In genomic region chr14:73236157-73236556, GRCh38 we compare ENCODE assay signal across 20 cellular contexts. TPM values are rescaled to one million over a fixed set of nuclear protein-coding genes. Genes with fewer than 3 reads are reported as not detected.
DNase-seq lines count a peak whose midpoint lies in the region; ATAC-seq, FAIRE-seq and TF ChIP-seq lines count a peak whose summit lies in the region.
"Had no signal": no experiment of that assay in that cellular context is flagged by ENCODE, and none has a peak within 500 bp of the region (broad histone marks: within the 10 kb centered on the region; RNA-seq: fewer than 3 reads in every experiment).

No MANE protein-coding gene starts in this region.

- peak overlapping the region; percentile 93 for H3K27ac Mint-ChIP-seq in GM23338
- peak overlapping the region; percentile 91 to 97 (median 91) for H3K27ac Mint-ChIP-seq in nephron
- H3K27ac Mint-ChIP-seq: activated CD8-positive, alpha-beta T cell treated with anti-CD3 and anti-CD28 coated beads, Interleukin-2, amount 10 ng/mL, durations not matched to agents 7 days and 5 days had no signal

- no peaks in the 10 kb centered on the region for H3K79me2 ChIP-seq in GM23338 (replicated peaks; ENCODE audit: insufficient read depth)

- H4K20me1 ChIP-seq in GM23338 (replicated peaks; ENCODE audit: insufficient read depth) = 0 out of 2 replicates have a peak, but pooled peaks cover 3% of the 10 kb centered on the region

- POLR2A ChIA-PET in A549 (lab: Yijun Ruan, JAX) = no interaction called here

- peaks cover 2% of the 10 kb centered on the region; the same call in 1 of the 3 replicates for H3K36me3 Mint-ChIP-seq in GM23338 (ENCODE audit: low read depth)
- peaks cover 3% of the 10 kb centered on the region for H3K36me3 Mint-ChIP-seq in nephron (ENCODE audit: low read depth)

- H3K9me3 ChIP-seq in A549 = no peaks in the 10 kb centered on the region
- H3K9me3 ChIP-seq in adrenal gland (replicated peaks in 1 of 3) = no peaks in the 10 kb centered on the region
- H3K9me3 ChIP-seq: right lobe of liver had no signal

- peaks cover 30% of the 10 kb centered on the region for H3F3A ChIP-seq in GM23338 (replicated peaks; ENCODE audit: low read depth)

- H3K27ac ChIP-seq in A549 = peak overlapping the region in 1 of 2 experiments; percentile 62; a peak in 4 of 6 replicates
- peak overlapping the region; percentile 90 for H3K27ac ChIP-seq in GM23338 (ENCODE audit: low read depth)
- peak overlapping the region in 1 of 5 donors; percentile 13 for H3K27ac ChIP-seq in adrenal gland
- H3K27ac ChIP-seq: GM23248, right lobe of liver had no signal

- no peaks in the 10 kb centered on the region for H3K9me2 ChIP-seq in GM23338 (ENCODE audit: insufficient read depth)

- CTCF ChIA-PET in A549 (lab: Yijun Ruan, JAX) = interaction anchor here (0.6 to 1.1 kb wide), 4 partner anchors 30 to 63 kb away, joined by 3 read pairs; no protein-coding TSS in a partner anchor

- H3K4me3 ChIP-seq in A549 (no peak overlapping the region), GM23338 (peak overlapping the region; percentile 69), adrenal gland (no peak overlapping the region)
- H3K4me3 ChIP-seq: GM23248, lung, right lobe of liver had no signal

- H3K4me1 Mint-ChIP-seq in GM23338 = peaks cover 73% of the 10 kb centered on the region
- H3K4me1 Mint-ChIP-seq in nephron = peaks cover 69% of the 10 kb centered on the region

- H2AFZ ChIP-seq in GM23338 = peak overlapping the region; percentile 79
- H2AFZ ChIP-seq: GM23248 had no signal

- H3K27me3 Mint-ChIP-seq in GM23338 (ENCODE audit: insufficient read depth, low read depth, poor library complexity) = peaks cover 45% of the 10 kb centered on the region
- peaks cover 62% of the 10 kb centered on the region for H3K27me3 Mint-ChIP-seq in nephron (ENCODE audit: low read depth)

- TF ChIP-seq CTCF in A549 (IDR thresholded peaks at IDR 0.05) (no peak), GM23338 (conservative IDR thresholded peaks at IDR 0.05; ENCODE audit: low read depth in 2 of 2) (no peak), nephron (IDR thresholded peaks at IDR 0.05; ENCODE audit: unreplicated experiment in 3 of 3) (no peak), adrenal gland (IDR thresholded peaks at IDR 0.05) (no peak)

- ATAC-seq in A549 (no peak), GM23338 (peak; percentile 14), left cardiac atrium (no peak)
- ATAC-seq: activated CD8-positive, alpha-beta T cell treated with anti-CD3 and anti-CD28 coated beads, Interleukin-2, amount 10 ng/mL, durations not matched to agents 7 days and 5 days; right lobe of liver; SK-N-SH treated with all-trans-retinoic acid at 6 μM for 48 hours had no signal

- WGBS in A549 (ENCODE audit: missing lambda C conversion rate) = 88% methylated on average over 11 of the region's 11 CpGs
- WGBS in adrenal gland, 4 donors = 57 to 87% (median 74%) methylated on average over 10 to 11 of the region's 11 CpGs

- intact Hi-C loops in left cardiac atrium (cut with DNase I) (no loop called here), adrenal gland (cut with DNase I) (no loop called here)

- no peaks in the 10 kb centered on the region; the same call in 2 of the 3 replicates for H3K9me3 Mint-ChIP-seq in GM23338
- no peaks in the 10 kb centered on the region for H3K9me3 Mint-ChIP-seq in nephron

- TF ChIP-seq POLR2A in A549 (IDR thresholded peaks at IDR 0.05; ENCODE audit: low read length) (no peak), erythroblast (IDR thresholded peaks at IDR 0.05; ENCODE audit: low read length) (no peak), adrenal gland (IDR thresholded peaks at IDR 0.05) (no peak)

- H3K36me3 ChIP-seq in GM23338 (ENCODE audit: insufficient read depth) = no peaks in the 10 kb centered on the region
- H3K36me3 ChIP-seq in adrenal gland (replicated peaks in 1 of 2) = no peaks in the 10 kb centered on the region
- H3K36me3 ChIP-seq: right lobe of liver had no signal

- TF ChIP-seq RAD21 in A549 (conservative IDR thresholded peaks at IDR 0.05 in 1 of 2, IDR thresholded peaks at IDR 0.05 in 1 of 2) = no peak

- H3K4me3 Mint-ChIP-seq in GM23338 (peak overlapping the region; percentile 80), nephron (peak overlapping the region; percentile 77 to 93 (median 90))
- H3K4me3 Mint-ChIP-seq: activated CD8-positive, alpha-beta T cell treated with anti-CD3 and anti-CD28 coated beads, Interleukin-2, amount 10 ng/mL, durations not matched to agents 7 days and 5 days had no signal

- FAIRE-seq in A549 (lab: Jason Lieb, UNC) = no peak

- H3K4me1 ChIP-seq in A549 (peaks cover 45% of the 10 kb centered on the region), GM23338 (ENCODE audit: insufficient read depth) (peaks cover 60% of the 10 kb centered on the region), adrenal gland (replicated peaks in 1 of 2) (peaks cover 21 to 39% of the 10 kb centered on the region in 2 donors)

- peaks cover 54% of the 10 kb centered on the region for H3K27me3 ChIP-seq in GM23338 (ENCODE audit: insufficient read depth)
- H3K27me3 ChIP-seq in adrenal gland = peaks cover 7% of the 10 kb centered on the region

- H3K4me2 ChIP-seq in A549 = peak overlapping the region; percentile 46; the same call in 2 of the 3 replicates
- peak overlapping the region; percentile 96 for H3K4me2 ChIP-seq in GM23338

- no peak for DNase-seq in A549 (ENCODE audit: low read depth in 1 of 2, low spot score in 1 of 2)
- peak; percentile 54 for DNase-seq in GM23338 (ENCODE audit: low spot score)
- DNase-seq in ecto neural progenitor cell (ENCODE audit: low spot score) = peak; percentile 55
- DNase-seq in erythroblast (lab: John Stamatoyannopoulos, UW) = no peak
- DNase-seq in left cardiac atrium = no peak
- DNase-seq in activated CD4-positive, alpha-beta T cell treated with anti-CD3 and anti-CD28 coated beads for 48 hours = no peak
- DNase-seq in adrenal gland = no peak
- DNase-seq: activated CD8-positive, alpha-beta T cell treated with anti-CD3 and anti-CD28 coated beads, Interleukin-2, amount 10 ng/mL, durations not matched to agents 7 days and 5 days; central memory CD4-positive, alpha-beta T cell; COR-L47; foreskin fibroblast; GM23248; NCI-H146; nucleus accumbens; stimulated activated CD4-positive, alpha-beta T cell treated with anti-CD3 and anti-CD28 coated beads, Interleukin-2, amount 100 ng/mL, for 24 hours had no signal

- no peak for TF ChIP-seq EP300 in A549 (IDR thresholded peaks at IDR 0.05)

TF ChIP-seq in A549, 52 proteins besides CTCF, POLR2A, EP300 and RAD21 (continues in another document):
- TF ChIP-seq BHLHE40 (IDR thresholded peaks at IDR 0.05; ENCODE audit: low read depth, low read length) (no peak), FOSL2 (IDR thresholded peaks at IDR 0.05) (no peak), FOSL2 (CRISPR knock-in tag; IDR thresholded peaks at IDR 0.05) (no peak), TP53 (CRISPR knock-in tag; IDR thresholded peaks at IDR 0.05) (no peak), CEBPB (IDR thresholded peaks at IDR 0.05) (no peak), CHD2 (IDR thresholded peaks at IDR 0.05; ENCODE audit: low read length, partially characterized antibody) (no peak), ZNF302 (CRISPR knock-in tag; IDR thresholded peaks at IDR 0.05) (no peak), E2F6 (IDR thresholded peaks at IDR 0.05; ENCODE audit: borderline replicate concordance, low read depth) (no peak)

TF ChIP-seq in GM23338, 12 proteins besides CTCF, POLR2A, EP300 and RAD21 (continues in another document):
- TF ChIP-seq CREB1 (CRISPR knock-in tag; IDR thresholded peaks at IDR 0.05; ENCODE audit: low read depth) (no peak), EZH2phosphoT487 (IDR thresholded peaks at IDR 0.05; ENCODE audit: unreplicated experiment) (no peak), EZH2 (IDR thresholded peaks at IDR 0.05; ENCODE audit: low read depth, unreplicated experiment) (no peak), ETS1 (IDR thresholded peaks at IDR 0.05) (no peak)

RNA-seq across cellular contexts. Expression of gene PAPLN, which starts 1.1 kb away (rescaled TPM):
- polyA plus RNA-seq in A549 (2011; rRNA removed) (4.3 and 5.0 TPM in 2 replicates), A549 (2017; fragmentation: RNase III; extraction: RNeasy Plus Mini Kit Qiagen cat#74134 plus additional on column Dnase treatment) (4.5 to 6.6 TPM (median 5.0 TPM) in 3 replicates), GM23338 (2016; fragmentation: Nextera tagmentation; extraction: Ambion mirVana) (2.4 and 2.8 TPM in 2 replicates), adrenal gland (10 to 100 TPM in 2 of 3 donors, 1 to 10 TPM in 1; 4.2 to 22.9 (median 11.8) TPM)
- polyA plus RNA-seq in A549 (2012; cell fraction: cytosol; rRNA removed) = 5.9 and 9.2 TPM in 2 replicates
- polyA plus RNA-seq in A549 (2012; cell fraction: nucleus; rRNA removed) = 48.0 and 53.9 TPM in 2 replicates
- 5.9 and 7.1 TPM in 2 replicates for polyA minus RNA-seq in A549 (2011; rRNA and poly(A)+ RNA removed)
- total RNA-seq in GM23338 (2014; rRNA removed; shearing (Covaris generic)) = 11.3 and 13.2 TPM in 2 replicates
- total RNA-seq in left cardiac atrium (1 to 10 TPM; 3.1 to 7.5 TPM), adrenal gland (10 to 100 TPM in 6 of 8 donors, 1 to 10 TPM in 2; 5.4 to 33.6 (median 13.4) TPM)
- total RNA-seq: G401 had no signal

Comparison
In these comparisons a context has a peak if more than half of its experiments do, and no peak if none do; other contexts are left out.
1. DNase-seq: peak in GM23338 (single experiment) and ecto neural progenitor cell (single experiment); none in A549 (0 of 2), erythroblast (0 of 2), left cardiac atrium (single experiment), activated CD4-positive, alpha-beta T cell treated with anti-CD3 and anti-CD28 coated beads for 48 hours (single experiment) and adrenal gland (0 of 7).